In the genomic region with DNA sequence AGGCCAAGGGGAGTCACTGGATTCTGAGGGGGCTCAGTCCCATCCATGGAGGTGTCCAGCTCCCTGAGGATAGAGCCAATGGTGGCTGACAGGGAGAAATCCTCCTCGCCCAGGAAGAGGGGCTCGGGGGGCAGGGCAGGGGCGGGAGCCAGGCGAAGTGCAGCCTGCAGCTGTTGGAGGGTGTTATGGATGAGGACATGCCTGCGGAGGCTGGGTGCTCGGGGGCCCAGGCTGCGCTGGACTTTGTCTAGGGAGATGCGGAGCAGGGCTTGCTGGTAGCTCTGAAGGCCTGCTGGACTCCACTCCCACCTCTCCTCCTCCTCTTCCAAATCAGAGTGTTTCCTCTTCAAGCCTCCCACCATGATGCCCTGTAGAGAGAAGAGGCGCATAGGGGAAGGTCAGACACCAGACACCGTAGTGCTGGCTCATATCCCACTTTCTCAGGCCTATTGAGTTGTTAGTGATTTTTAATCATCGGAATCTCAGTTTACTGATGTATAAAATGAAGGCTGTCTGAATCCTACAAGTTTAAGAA, we compare ENCODE assay signal across 10 cellular contexts. TPM values are rescaled to one million over a fixed set of nuclear protein-coding genes. Genes with fewer than 3 reads are reported as not detected.
DNase-seq lines count a peak whose midpoint lies in the region; ATAC-seq and TF ChIP-seq lines count a peak whose summit lies in the region.
"Had no signal": no experiment of that assay in that cellular context is flagged by ENCODE, and none has a peak within 500 bp of the region (broad histone marks: within the 10 kb centered on the region; RNA-seq: fewer than 3 reads in every experiment).

No MANE protein-coding gene starts in this region.

- H2AFZ ChIP-seq in hepatocyte, result no peak overlapping the region

- H3K27ac ChIP-seq in hepatocyte, result peak overlapping the region; percentile 83
- peak overlapping the region; percentile 99 for H3K27ac ChIP-seq in subcutaneous abdominal adipose tissue (ENCODE audit: low read depth, low read length)

- H3K4me3 ChIP-seq in hepatocyte (peak overlapping the region; percentile 38), subcutaneous abdominal adipose tissue (ENCODE audit: low read depth in 1 of 5, low read length in 5 of 5) (peak overlapping the region in 2 of 5 donors; percentile 83 to 100)

- H4K20me1 ChIP-seq in hepatocyte (ENCODE audit: insufficient read depth, poor library complexity, severe bottlenecking), result peaks cover 28% of the 10 kb centered on the region

- peak overlapping the region; percentile 89 for H3K4me2 ChIP-seq in hepatocyte

- H3K4me1 Mint-ChIP-seq in activated naive CD4-positive, alpha-beta T cell treated with anti-CD3 and anti-CD28 coated beads, Interleukin-2, amount 50 U/mL, for 24 hours, result peaks cover 20% of the 10 kb centered on the region
- peaks cover 26% of the 10 kb centered on the region for H3K4me1 Mint-ChIP-seq in activated CD8-positive, alpha-beta T cell treated with anti-CD3 and anti-CD28 coated beads for 36 hours (ENCODE audit: low read depth)

- intact Hi-C loops in activated CD8-positive, alpha-beta T cell treated with anti-CD3 and anti-CD28 coated beads for 36 hours (cut with micrococcal nuclease), result no loop called here

- H3K9ac ChIP-seq in subcutaneous abdominal adipose tissue (ENCODE audit: low read length in 5 of 5), result peak overlapping the region in 4 of 5 donors; percentile 70 to 99 (median 86)

- no peaks in the 10 kb centered on the region for H3K9me3 ChIP-seq in hepatocyte (ENCODE audit: low read depth)
- no peaks in the 10 kb centered on the region for H3K9me3 ChIP-seq in subcutaneous abdominal adipose tissue (ENCODE audit: control insufficient read depth in 5 of 5, low read length in 5 of 5)

- no peaks in the 10 kb centered on the region for H3K27me3 ChIP-seq in hepatocyte
- H3K27me3 ChIP-seq in subcutaneous abdominal adipose tissue (ENCODE audit: control insufficient read depth in 5 of 5, insufficient read depth in 4 of 5, low read length in 5 of 5), result no peaks in the 10 kb centered on the region

- no peak for DNase-seq in activated naive CD4-positive, alpha-beta T cell (lab: John Stamatoyannopoulos, UW)
- DNase-seq in activated CD8-positive, alpha-beta T cell treated with anti-CD3 and anti-CD28 coated beads for 36 hours, result no peak
- DNase-seq in hepatocyte (ENCODE audit: low spot score), result no peak
- no peak for DNase-seq in NCI-H345 (lab: John Stamatoyannopoulos, UW)
- DNase-seq in germinal center (ENCODE audit: low spot score), result no peak
- DNase-seq in T-helper 9 cell, result no peak
- DNase-seq: NCI-H187 treated with DMSO at 0.1 percent for 48 hours; stimulated activated CD4-positive, alpha-beta T cell treated with anti-CD3 and anti-CD28 coated beads, Interleukin-2, amount 100 ng/mL, for 24 hours had no signal

- H3K36me3 Mint-ChIP-seq in activated naive CD4-positive, alpha-beta T cell treated with anti-CD3 and anti-CD28 coated beads, Interleukin-2, amount 50 U/mL, for 24 hours, result no peaks in the 10 kb centered on the region
- peaks cover 5% of the 10 kb centered on the region for H3K36me3 Mint-ChIP-seq in activated CD8-positive, alpha-beta T cell treated with anti-CD3 and anti-CD28 coated beads for 36 hours (ENCODE audit: low read depth)

- no peaks in the 10 kb centered on the region for H3K9me2 ChIP-seq in hepatocyte (replicated peaks; ENCODE audit: insufficient read depth)

- WGBS in hepatocyte (ENCODE audit: low lambda C conversion rate, missing lambda C conversion rate), result 93% methylated on average over 6 of the region's 11 CpGs

- peak overlapping the region; percentile 98 for H3K4me3 Mint-ChIP-seq in activated naive CD4-positive, alpha-beta T cell treated with anti-CD3 and anti-CD28 coated beads, Interleukin-2, amount 50 U/mL, for 24 hours
- peak overlapping the region; percentile 92 for H3K4me3 Mint-ChIP-seq in activated CD8-positive, alpha-beta T cell treated with anti-CD3 and anti-CD28 coated beads for 36 hours

- peaks cover 42% of the 10 kb centered on the region for H3K79me2 ChIP-seq in hepatocyte

- H3K4me1 ChIP-seq in hepatocyte (ENCODE audit: insufficient read depth) (peaks cover 27% of the 10 kb centered on the region), subcutaneous abdominal adipose tissue (ENCODE audit: control insufficient read depth in 5 of 5, insufficient read depth in 5 of 5, low read length in 5 of 5) (peaks cover 9 to 28% (median 23%) of the 10 kb centered on the region in 5 donors)

- H3K27ac Mint-ChIP-seq in activated naive CD4-positive, alpha-beta T cell treated with anti-CD3 and anti-CD28 coated beads, Interleukin-2, amount 50 U/mL, for 24 hours, result peak overlapping the region; percentile 59
- H3K27ac Mint-ChIP-seq in activated CD8-positive, alpha-beta T cell treated with anti-CD3 and anti-CD28 coated beads for 36 hours, result peak overlapping the region; percentile 97

- no peak for ATAC-seq in activated CD8-positive, alpha-beta T cell treated with anti-CD3 and anti-CD28 coated beads for 36 hours

- no peaks in the 10 kb centered on the region for H3K36me3 ChIP-seq in hepatocyte (replicated peaks; ENCODE audit: insufficient read depth, low read depth)
- H3K36me3 ChIP-seq in subcutaneous abdominal adipose tissue (ENCODE audit: control insufficient read depth in 5 of 5, insufficient read depth in 5 of 5, low read length in 5 of 5), result peaks cover 0 to 28% (median 22%) of the 10 kb centered on the region in 5 donors

- POLR2A ChIA-PET in activated CD8-positive, alpha-beta T cell treated with anti-CD3 and anti-CD28 coated beads for 36 hours (lab: Charles Lee), result interaction anchor here (2.9 kb wide), 1 partner anchor 14 kb away, joined by 29 read pairs; the partner anchor contains the start of gene SERTAD1

- no peaks in the 10 kb centered on the region for H3K27me3 Mint-ChIP-seq in activated naive CD4-positive, alpha-beta T cell treated with anti-CD3 and anti-CD28 coated beads, Interleukin-2, amount 50 U/mL, for 24 hours
- H3K27me3 Mint-ChIP-seq in activated CD8-positive, alpha-beta T cell treated with anti-CD3 and anti-CD28 coated beads for 36 hours, result no peaks in the 10 kb centered on the region

- H3K9me3 Mint-ChIP-seq in activated naive CD4-positive, alpha-beta T cell treated with anti-CD3 and anti-CD28 coated beads, Interleukin-2, amount 50 U/mL, for 24 hours, result no peaks in the 10 kb centered on the region
- H3K9me3 Mint-ChIP-seq in activated CD8-positive, alpha-beta T cell treated with anti-CD3 and anti-CD28 coated beads for 36 hours, result no peaks in the 10 kb centered on the region

- CTCF ChIA-PET in activated CD8-positive, alpha-beta T cell treated with anti-CD3 and anti-CD28 coated beads for 36 hours (lab: Charles Lee), result interaction anchor here (2.8 to 4.1 kb wide), 2 partner anchors 21 to 23 kb away, joined by 19 to 25 read pairs; no protein-coding TSS in a partner anchor

- no peak for TF ChIP-seq CTCF in activated CD8-positive, alpha-beta T cell treated with anti-CD3 and anti-CD28 coated beads for 36 hours (IDR thresholded peaks at IDR 0.05)
- no peak for TF ChIP-seq CTCF in hepatocyte (IDR thresholded peaks at IDR 0.05; ENCODE audit: poor library complexity)

RNA-seq across cellular contexts. Expression of gene SERTAD3, which starts 2.3 kb away (rescaled TPM):
- 10 to 100 TPM in 1 of 2 experiments, 1 to 10 TPM in 1; 8.8 to 11.2 TPM for total RNA-seq in activated CD8-positive, alpha-beta T cell treated with anti-CD3 and anti-CD28 coated beads for 36 hours
- 36.4 and 40.4 TPM in 2 replicates for total RNA-seq in hepatocyte
- 62.2 and 64.0 TPM in 2 replicates for polyA plus RNA-seq in hepatocyte

RNA-seq across cellular contexts. Expression of gene SERTAD1, which starts 16.0 kb away (rescaled TPM):
- 10 to 100 TPM; 15.5 to 17.2 TPM for total RNA-seq in activated CD8-positive, alpha-beta T cell treated with anti-CD3 and anti-CD28 coated beads for 36 hours
- total RNA-seq in hepatocyte, result 14.4 and 17.1 TPM in 2 replicates
- polyA plus RNA-seq in hepatocyte, result 17.9 and 23.6 TPM in 2 replicates

RNA-seq across cellular contexts. Expression of gene BLVRB, which starts 23.8 kb away (rescaled TPM):
- total RNA-seq in activated CD8-positive, alpha-beta T cell treated with anti-CD3 and anti-CD28 coated beads for 36 hours, result 10 to 100 TPM; 21.2 to 21.7 TPM
- 114 and 116 TPM in 2 replicates for total RNA-seq in hepatocyte
- polyA plus RNA-seq in hepatocyte, result 146 and 157 TPM in 2 replicates

RNA-seq across cellular contexts. Expression of gene SPTBN4, which starts 25.0 kb away (rescaled TPM):
- total RNA-seq in activated CD8-positive, alpha-beta T cell treated with anti-CD3 and anti-CD28 coated beads for 36 hours, result 1 to 10 TPM; 1.3 to 2.3 TPM
- 0.28 and 0.67 TPM in 2 replicates for total RNA-seq in hepatocyte
- 0.66 and 1.3 TPM in 2 replicates for polyA plus RNA-seq in hepatocyte

RNA-seq across cellular contexts. Expression of gene PRX, which starts 28.6 kb away (rescaled TPM):
- 1 to 10 TPM; 1.2 TPM for total RNA-seq in activated CD8-positive, alpha-beta T cell treated with anti-CD3 and anti-CD28 coated beads for 36 hours
- 1.9 and 2.0 TPM in 2 replicates for total RNA-seq in hepatocyte
- polyA plus RNA-seq in hepatocyte, result 0.80 and 1.4 TPM in 2 replicates
